ENCODE assay signal across 13 cellular contexts in the genomic region with DNA sequence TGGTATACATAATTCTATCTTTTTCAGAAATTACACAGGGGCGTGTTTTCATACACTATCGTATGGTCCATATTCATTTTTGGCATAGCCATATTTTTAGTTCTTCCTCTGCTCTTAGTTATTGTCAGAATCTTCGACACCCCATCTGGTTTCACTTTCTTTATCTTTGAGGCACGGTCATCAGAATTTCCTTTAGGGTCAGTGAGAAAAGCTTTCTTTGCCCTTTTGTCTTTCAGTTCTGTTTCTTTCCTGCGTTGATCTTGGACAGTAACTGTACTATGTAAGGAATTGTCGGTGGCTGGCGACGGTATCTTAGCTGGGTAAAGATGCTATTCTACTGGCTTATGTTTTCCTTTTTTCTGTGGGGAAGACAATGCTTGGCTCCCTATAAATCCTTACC. TPM values are rescaled to one million over a fixed set of nuclear protein-coding genes. Genes with fewer than 3 reads are reported as not detected.
DNase-seq lines count a peak whose midpoint lies in the region; ATAC-seq, FAIRE-seq and TF ChIP-seq lines count a peak whose summit lies in the region.
"Had no signal": no experiment of that assay in that cellular context is flagged by ENCODE, and none has a peak within 500 bp of the region (broad histone marks: within the 10 kb centered on the region; RNA-seq: fewer than 3 reads in every experiment).

No MANE protein-coding gene starts in this region.

- TF ChIP-seq EP300 in A549 (IDR thresholded peaks at IDR 0.05): no peak

- peak overlapping the region; percentile 49 for H3K4me2 ChIP-seq in A549

- H3K9me3 ChIP-seq in A549 (no peaks in the 10 kb centered on the region), kidney (ENCODE audit: control insufficient read depth in 1 of 2, low read length in 2 of 2) (no peaks in the 10 kb centered on the region)
- H3K9me3 ChIP-seq: Peyer's patch had no signal

- ATAC-seq in A549: no peak
- ATAC-seq in GM19035 (IDR thresholded peaks at IDR 0.05; ENCODE audit: unreplicated experiment): no peak

- H3K9ac ChIP-seq in kidney (ENCODE audit: low read length in 2 of 2): no peak overlapping the region

- WGBS in A549 (ENCODE audit: missing lambda C conversion rate): 13% methylated on average over 8 of the region's 8 CpGs

- DNase-seq in A549 (ENCODE audit: low read depth in 1 of 2, low spot score in 1 of 2) (no peak), GM10266 (ENCODE audit: extremely low spot score) (peak; percentile 57), RPMI8226 (peak; percentile 77), kidney (no peak), AG08396 (ENCODE audit: low spot score) (no peak), retina (no peak), KBM-7 (no peak)
- DNase-seq: activated CD8-positive, alpha-beta memory T cell treated with anti-CD3 and anti-CD28 coated beads for 24 hours; glutamatergic neuron; KG1; Peyer's patch had no signal

- H3K4me1 ChIP-seq in A549 (no peaks in the 10 kb centered on the region), kidney (ENCODE audit: control insufficient read depth in 1 of 2, insufficient read depth in 1 of 2, low read depth in 1 of 2, low read length in 2 of 2) (no peaks in the 10 kb centered on the region)
- H3K4me1 ChIP-seq: Peyer's patch had no signal

- intact Hi-C loops in kidney (cut with DNase I): no loop called here

- no peak for TF ChIP-seq POLR2A in A549 (IDR thresholded peaks at IDR 0.05; ENCODE audit: low read length)

- POLR2A ChIA-PET in A549 (lab: Yijun Ruan, JAX): no interaction called here

- CTCF ChIA-PET in A549 (lab: Yijun Ruan, JAX): no interaction called here

- no peak for FAIRE-seq in A549 (lab: Jason Lieb, UNC)
- no peak for FAIRE-seq in kidney (lab: Jason Lieb, UNC)

- TF ChIP-seq CTCF in A549 (IDR thresholded peaks at IDR 0.05): no peak
- no peak for TF ChIP-seq CTCF in GM10266 (IDR thresholded peaks at IDR 0.05; ENCODE audit: control insufficient read depth, insufficient read depth, low read depth, missing control alignments)
- TF ChIP-seq CTCF in kidney (IDR thresholded peaks at IDR 0.05; ENCODE audit: borderline replicate concordance, extremely low read depth, insufficient read depth): no peak

- peak overlapping the region; percentile 23; the same call in 1 of the 3 replicates for H3K4me3 ChIP-seq in A549
- H3K4me3 ChIP-seq in kidney (ENCODE audit: low read length in 2 of 2): peak overlapping the region; percentile 13 to 42

- H3K36me3 ChIP-seq in kidney (ENCODE audit: control insufficient read depth in 1 of 2, insufficient read depth in 2 of 2, low read length in 2 of 2): no peaks in the 10 kb centered on the region
- H3K36me3 ChIP-seq: Peyer's patch had no signal

- no peak for TF ChIP-seq RAD21 in A549 (conservative IDR thresholded peaks at IDR 0.05 in 1 of 2, IDR thresholded peaks at IDR 0.05 in 1 of 2)

- in situ Hi-C loops in KBM-7 (cut with MboI; ENCODE audit: low pct_unique_long_range_greater_than_20kb, low sequenced_read_pairs): no loop called here

- H3K27ac ChIP-seq in A549 (no peak overlapping the region), kidney (ENCODE audit: low read depth in 2 of 2, low read length in 2 of 2) (peak overlapping the region in 1 of 2 donors; percentile 53)
- H3K27ac ChIP-seq: Peyer's patch had no signal

TF ChIP-seq in A549, 52 proteins besides CTCF, POLR2A, EP300 and RAD21:
- TF ChIP-seq RFX5 (IDR thresholded peaks at IDR 0.05) (no peak), BHLHE40 (IDR thresholded peaks at IDR 0.05; ENCODE audit: low read depth, low read length) (no peak), POLR2AphosphoS2 (conservative IDR thresholded peaks at IDR 0.05; ENCODE audit: low read length) (no peak), CBX2 (IDR thresholded peaks at IDR 0.05; ENCODE audit: borderline replicate concordance, low read depth) (no peak), SREBF2 (IDR thresholded peaks at IDR 0.05) (no peak), CHD2 (IDR thresholded peaks at IDR 0.05; ENCODE audit: low read length, partially characterized antibody) (no peak), NFE2L2 (conservative IDR thresholded peaks at IDR 0.05; ENCODE audit: low read length) (no peak), RARB (CRISPR knock-in tag; IDR thresholded peaks at IDR 0.05) (no peak), ZNF302 (CRISPR knock-in tag; IDR thresholded peaks at IDR 0.05) (no peak), FOSL2 (IDR thresholded peaks at IDR 0.05) (no peak), FOSL2 (CRISPR knock-in tag; IDR thresholded peaks at IDR 0.05) (no peak), HDAC2 (IDR thresholded peaks at IDR 0.05) (no peak), FOSB (CRISPR knock-in tag; IDR thresholded peaks at IDR 0.05) (no peak)
- TF ChIP-seq, protein P1, sequence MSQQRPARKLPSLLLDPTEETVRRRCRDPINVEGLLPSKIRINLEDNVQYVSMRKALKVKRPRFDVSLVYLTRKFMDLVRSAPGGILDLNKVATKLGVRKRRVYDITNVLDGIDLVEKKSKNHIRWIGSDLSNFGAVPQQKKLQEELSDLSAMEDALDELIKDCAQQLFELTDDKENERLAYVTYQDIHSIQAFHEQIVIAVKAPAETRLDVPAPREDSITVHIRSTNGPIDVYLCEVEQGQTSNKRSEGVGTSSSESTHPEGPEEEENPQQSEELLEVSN (IDR thresholded peaks at IDR 0.05; ENCODE audit: borderline replicate concordance, low read depth): no peak
- TF ChIP-seq, protein P2, sequence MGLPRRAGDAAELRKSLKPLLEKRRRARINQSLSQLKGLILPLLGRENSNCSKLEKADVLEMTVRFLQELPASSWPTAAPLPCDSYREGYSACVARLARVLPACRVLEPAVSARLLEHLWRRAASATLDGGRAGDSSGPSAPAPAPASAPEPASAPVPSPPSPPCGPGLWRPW (IDR thresholded peaks at IDR 0.05): no peak

RNA-seq across cellular contexts. Expression of a gene that starts 10.6 kb away (rescaled TPM):
- not detected in 2 replicates for polyA plus RNA-seq in A549 (2011; rRNA removed)
- polyA plus RNA-seq in A549 (2012; cell fraction: cytosol; rRNA removed): not detected in 2 replicates
- polyA plus RNA-seq in A549 (2012; cell fraction: nucleus; rRNA removed): not detected in 2 replicates
- polyA plus RNA-seq in A549 (2017; fragmentation: RNase III; extraction: RNeasy Plus Mini Kit Qiagen cat#74134 plus additional on column Dnase treatment): not detected in 3 replicates
- polyA minus RNA-seq in A549 (2011; rRNA and poly(A)+ RNA removed): not detected in 2 replicates
- 0.25 TPM for total RNA-seq in kidney
- not detected for polyA plus RNA-seq in kidney (ENCODE audit: insufficient read depth, low read depth, low replicate concordance)
- total RNA-seq: neural crest cell had no signal

RNA-seq across cellular contexts. Expression of a gene that starts 23.2 kb away (rescaled TPM):
- polyA plus RNA-seq in A549 (2011; rRNA removed): not detected in 2 replicates
- polyA plus RNA-seq in A549 (2012; cell fraction: cytosol; rRNA removed): not detected in 2 replicates
- 0.04 TPM in 1 of 2 replicates, not detected in the other for polyA plus RNA-seq in A549 (2012; cell fraction: nucleus; rRNA removed)
- not detected in 3 replicates for polyA plus RNA-seq in A549 (2017; fragmentation: RNase III; extraction: RNeasy Plus Mini Kit Qiagen cat#74134 plus additional on column Dnase treatment)
- not detected in 2 replicates for polyA minus RNA-seq in A549 (2011; rRNA and poly(A)+ RNA removed)
- 0.25 TPM for total RNA-seq in kidney
- polyA plus RNA-seq in kidney (ENCODE audit: insufficient read depth, low read depth, low replicate concordance): not detected
- total RNA-seq: neural crest cell, Peyer's patch had no signal

RNA-seq across cellular contexts. Expression of a gene that starts 23.5 kb away (rescaled TPM):
- not detected in 2 replicates for polyA plus RNA-seq in A549 (2011; rRNA removed)
- polyA plus RNA-seq in A549 (2012; cell fraction: cytosol; rRNA removed): not detected in 2 replicates
- polyA plus RNA-seq in A549 (2012; cell fraction: nucleus; rRNA removed): not detected in 2 replicates
- not detected in 3 replicates for polyA plus RNA-seq in A549 (2017; fragmentation: RNase III; extraction: RNeasy Plus Mini Kit Qiagen cat#74134 plus additional on column Dnase treatment)
- not detected in 2 replicates for polyA minus RNA-seq in A549 (2011; rRNA and poly(A)+ RNA removed)
- 0.25 TPM for total RNA-seq in kidney
- polyA plus RNA-seq in kidney (ENCODE audit: insufficient read depth, low read depth, low replicate concordance): not detected
- total RNA-seq: neural crest cell, Peyer's patch had no signal

RNA-seq across cellular contexts. Expression of a gene that starts 39.7 kb away (rescaled TPM):
- polyA plus RNA-seq in A549 (2011; rRNA removed) (not detected in 2 replicates), A549 (2017; fragmentation: RNase III; extraction: RNeasy Plus Mini Kit Qiagen cat#74134 plus additional on column Dnase treatment) (not detected in 3 replicates), kidney (ENCODE audit: insufficient read depth, low read depth, low replicate concordance) (not detected)
- polyA plus RNA-seq in A549 (2012; cell fraction: cytosol; rRNA removed): not detected in 2 replicates
- polyA plus RNA-seq in A549 (2012; cell fraction: nucleus; rRNA removed): not detected in 2 replicates
- not detected in 2 replicates for polyA minus RNA-seq in A549 (2011; rRNA and poly(A)+ RNA removed)
- not detected for total RNA-seq in kidney
- total RNA-seq: neural crest cell, Peyer's patch had no signal

RNA-seq across cellular contexts. Expression of a gene that starts 54.5 kb away (rescaled TPM):
- polyA plus RNA-seq in A549 (2011; rRNA removed): not detected in 2 replicates
- polyA plus RNA-seq in A549 (2012; cell fraction: cytosol; rRNA removed): not detected in 2 replicates
- polyA plus RNA-seq in A549 (2012; cell fraction: nucleus; rRNA removed): not detected in 2 replicates
- polyA plus RNA-seq in A549 (2017; fragmentation: RNase III; extraction: RNeasy Plus Mini Kit Qiagen cat#74134 plus additional on column Dnase treatment): not detected in 3 replicates
- not detected in 2 replicates for polyA minus RNA-seq in A549 (2011; rRNA and poly(A)+ RNA removed)
- total RNA-seq in kidney: 0.25 TPM
- not detected for polyA plus RNA-seq in kidney (ENCODE audit: insufficient read depth, low read depth, low replicate concordance)
- total RNA-seq: neural crest cell, Peyer's patch had no signal

Comparison
In these comparisons a context has a peak if more than half of its experiments do, and no peak if none do; other contexts are left out.
1. DNase-seq: peak in GM10266 (single experiment) and RPMI8226 (single experiment); none in A549 (0 of 2), kidney (single experiment), AG08396 (single experiment), retina (single experiment) and KBM-7 (single experiment).